14 cellular contexts compared by ENCODE assay signal in the genomic region with DNA sequence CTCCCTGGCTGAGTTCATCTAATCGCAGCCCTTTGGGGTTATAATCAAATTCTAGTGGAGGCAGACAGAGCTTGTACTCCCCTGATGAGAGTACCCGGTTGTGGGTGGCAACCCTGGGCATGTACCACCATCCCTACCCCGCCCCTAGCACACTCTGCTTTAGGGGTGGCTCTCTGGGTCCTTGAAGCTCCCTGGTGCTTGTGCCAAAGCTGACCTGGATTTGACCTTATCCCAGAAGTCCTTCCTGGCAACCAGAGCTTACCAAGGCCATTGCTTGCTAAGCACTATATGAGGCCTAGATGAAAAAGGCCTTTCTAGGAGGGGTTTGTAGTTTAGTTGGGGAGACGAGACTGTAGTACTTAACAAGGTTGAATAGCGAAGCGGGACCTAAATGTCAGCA.
A peak's percentile ranks its signal among the peaks of the same experiment; 100 is the strongest.
DNase-seq lines count a peak whose midpoint lies in the region; FAIRE-seq and TF ChIP-seq lines count a peak whose summit lies in the region.
"Had no signal": no experiment of that assay in that cellular context is flagged by ENCODE, and none has a peak within 500 bp of the region (broad histone marks: within the 10 kb centered on the region; RNA-seq: fewer than 3 reads in every experiment).

No MANE protein-coding gene starts in this region.

- H3K4me2 ChIP-seq in skeletal muscle satellite cell (ENCODE audit: low read length): no peak overlapping the region

- H3K4me3 Mint-ChIP-seq in CD8-positive, alpha-beta memory T cell: no peak overlapping the region
- H3K4me3 Mint-ChIP-seq: T-helper 1 cell treated with Interleukin-12 subunit alpha and Interleukin-12 subunit beta and Interleukin-4 antibody, amounts not matched to agents 30 μg/mL and 1 μg/mL, for 36 hours had no signal

- peaks cover 38 to 76% (median 48%) of the 10 kb centered on the region in 3 donors for H3K4me1 Mint-ChIP-seq in CD8-positive, alpha-beta memory T cell

- FAIRE-seq in bronchial epithelial cell (lab: Jason Lieb, UNC): peak; percentile 75

- H3K4me1 ChIP-seq in CD8-positive, alpha-beta memory T cell (ENCODE audit: insufficient read depth, low read length): no peaks in the 10 kb centered on the region
- H3K4me1 ChIP-seq in iPS-20b (ENCODE audit: insufficient read depth, low read length) (peaks cover 3% of the 10 kb centered on the region; the same call in 1 of the 2 replicates), skeletal muscle satellite cell (ENCODE audit: control insufficient read depth, insufficient read depth, low read length) (peaks cover 17% of the 10 kb centered on the region)
- H3K4me1 ChIP-seq: HAP-1 had no signal

- H3K4me3 ChIP-seq in CD8-positive, alpha-beta memory T cell (ENCODE audit: low read length): no peak overlapping the region
- H3K4me3 ChIP-seq in bronchial epithelial cell (ENCODE audit: low read depth, low read length) (no peak overlapping the region), iPS-20b (ENCODE audit: low read length) (no peak overlapping the region), skeletal muscle satellite cell (ENCODE audit: low read length) (no peak overlapping the region)
- H3K4me3 ChIP-seq: HAP-1, testis had no signal

- peak overlapping the region in 6 of 8 donors; percentile 22 to 83 (median 66) for H3K27ac Mint-ChIP-seq in CD8-positive, alpha-beta memory T cell
- H3K27ac Mint-ChIP-seq: T-helper 1 cell treated with Interleukin-12 subunit alpha and Interleukin-12 subunit beta and Interleukin-4 antibody, amounts not matched to agents 30 μg/mL and 1 μg/mL, for 36 hours had no signal

- CTCF ChIA-PET in CD8-positive, alpha-beta memory T cell (lab: Charles Lee): interaction anchor here (0.7 to 1.1 kb wide), 2 partner anchors 11 to 119 kb away, joined by 3 read pairs; no protein-coding TSS in a partner anchor
- CTCF ChIA-PET in RWPE1 (lab: Yijun Ruan, JAX): interaction anchor here (0.6 to 0.7 kb wide), 2 partner anchors 45 to 1044 kb away, joined by 4 read pairs; no protein-coding TSS in a partner anchor

- H3K27me3 ChIP-seq in CD8-positive, alpha-beta memory T cell (ENCODE audit: insufficient read depth, low read length, poor library complexity, severe bottlenecking): no peaks in the 10 kb centered on the region
- H3K27me3 ChIP-seq in bronchial epithelial cell (ENCODE audit: control insufficient read depth, insufficient read depth, low read length) (no peaks in the 10 kb centered on the region), iPS-20b (ENCODE audit: insufficient read depth, low read length) (no peaks in the 10 kb centered on the region), skeletal muscle satellite cell (ENCODE audit: control insufficient read depth, insufficient read depth, low read length) (peaks cover 16% of the 10 kb centered on the region)
- H3K27me3 ChIP-seq: testis had no signal

- H3K9ac ChIP-seq in iPS-20b (ENCODE audit: low read depth, low read length) (peak overlapping the region; percentile 11; the same call in 1 of the 2 replicates), skeletal muscle satellite cell (ENCODE audit: low read depth, low read length) (peak overlapping the region; percentile 24)

- peaks cover 0 to 84% (median 20%) of the 10 kb centered on the region in 3 donors for H3K36me3 Mint-ChIP-seq in CD8-positive, alpha-beta memory T cell

- DNase-seq in CD8-positive, alpha-beta memory T cell: no peak
- DNase-seq in bronchial epithelial cell (ENCODE audit: low read depth) (no peak), DMS53 (lab: John Stamatoyannopoulos, UW) (no peak), RWPE1 (ENCODE audit: low spot score) (no peak), T1000 (lab: John Stamatoyannopoulos, UW) (no peak), GF-D8 (lab: John Stamatoyannopoulos, UW) (no peak)
- DNase-seq: activated CD4-positive, alpha-beta T cell treated with anti-CD3 and anti-CD28 coated beads for 4 hours; NCI-H510A had no signal

- TF ChIP-seq CTCF in bronchial epithelial cell (IDR thresholded peaks at IDR 0.05; ENCODE audit: insufficient read depth, low read length, severe bottlenecking) (no peak), RWPE1 (conservative IDR thresholded peaks at IDR 0.05; ENCODE audit: low read depth) (no peak)

- H3K9me3 ChIP-seq in CD8-positive, alpha-beta memory T cell (ENCODE audit: low read length): no peaks in the 10 kb centered on the region
- H3K9me3 ChIP-seq in iPS-20b (ENCODE audit: insufficient read depth, low read depth, low read length) (no peaks in the 10 kb centered on the region), skeletal muscle satellite cell (replicated peaks; ENCODE audit: low read length) (no peaks in the 10 kb centered on the region)
- H3K9me3 ChIP-seq: HAP-1, testis had no signal

- POLR2A ChIA-PET in CD8-positive, alpha-beta memory T cell (lab: Charles Lee): no interaction called here
- POLR2A ChIA-PET in RWPE1 (lab: Yijun Ruan, JAX; ENCODE audit: low non-redundant PET): interaction anchor here (0.5 to 0.6 kb wide), 2 partner anchors 58 to 129 kb away, joined by 3 to 5 read pairs; no protein-coding TSS in a partner anchor

- H3K27me3 Mint-ChIP-seq in CD8-positive, alpha-beta memory T cell: no peaks in the 10 kb centered on the region

- H3K36me3 ChIP-seq in CD8-positive, alpha-beta memory T cell (ENCODE audit: insufficient read depth, low read length): peaks cover 18% of the 10 kb centered on the region
- no peaks in the 10 kb centered on the region for H3K36me3 ChIP-seq in bronchial epithelial cell (ENCODE audit: control insufficient read depth, insufficient read depth, low read length)
- no peaks in the 10 kb centered on the region for H3K36me3 ChIP-seq in iPS-20b (ENCODE audit: insufficient read depth, low read depth, low read length)
- H3K36me3 ChIP-seq in skeletal muscle satellite cell (ENCODE audit: insufficient read depth, low read length): no peaks in the 10 kb centered on the region
- H3K36me3 ChIP-seq: HAP-1 had no signal

- no peak overlapping the region for H3K27ac ChIP-seq in CD8-positive, alpha-beta memory T cell (ENCODE audit: low read depth, low read length)
- H3K27ac ChIP-seq in iPS-20b (ENCODE audit: low read length): no peak overlapping the region
- no peak overlapping the region for H3K27ac ChIP-seq in RWPE1
- H3K27ac ChIP-seq: HL-60 had no signal

- no peaks in the 10 kb centered on the region for H3K9me3 Mint-ChIP-seq in CD8-positive, alpha-beta memory T cell
- H3K9me3 Mint-ChIP-seq: T-helper 1 cell treated with Interleukin-12 subunit alpha and Interleukin-12 subunit beta and Interleukin-4 antibody, amounts not matched to agents 30 μg/mL and 1 μg/mL, for 36 hours had no signal
